Comparison of ENCODE assay signal across 9 cellular contexts in the genomic region with DNA sequence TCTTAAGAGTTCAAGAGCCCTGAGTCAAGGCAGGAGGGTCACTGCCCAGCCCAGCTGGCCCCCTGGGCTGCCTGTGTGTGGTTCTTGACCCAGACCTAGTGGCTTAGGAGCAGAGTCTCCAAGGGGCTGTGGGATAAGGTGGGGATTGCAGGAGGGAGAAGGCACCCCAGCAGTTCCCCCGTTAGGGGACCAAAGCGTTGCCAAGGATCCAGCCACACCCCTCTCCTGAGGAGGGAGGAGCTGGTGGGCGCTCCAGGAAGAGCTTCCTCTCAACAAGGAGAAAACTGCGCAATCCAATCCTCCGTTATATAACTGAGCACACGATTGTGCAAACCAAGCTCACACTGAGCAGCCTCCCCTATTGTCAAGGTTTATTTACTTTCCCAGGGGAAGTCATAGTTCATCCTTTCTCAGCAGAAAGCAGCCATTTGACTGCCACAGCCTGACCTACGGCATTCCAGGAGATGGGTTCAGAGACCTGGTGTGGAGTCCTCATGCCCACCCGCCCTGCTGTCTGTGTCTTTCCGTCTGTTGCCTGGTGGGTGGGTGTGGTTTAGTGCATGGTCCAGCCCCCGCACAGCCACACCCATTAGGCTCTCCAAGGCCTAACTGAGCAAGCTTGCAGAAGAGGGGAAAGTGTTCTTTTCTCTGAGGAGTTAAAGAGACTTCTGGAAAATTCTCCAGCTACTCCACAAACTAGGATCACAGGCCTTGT. TPM values are rescaled to one million over a fixed set of nuclear protein-coding genes. Genes with fewer than 3 reads are reported as not detected.
DNase-seq lines count a peak whose midpoint lies in the region; ATAC-seq, FAIRE-seq and TF ChIP-seq lines count a peak whose summit lies in the region.
"Had no signal": no experiment of that assay in that cellular context is flagged by ENCODE, and none has a peak within 500 bp of the region (broad histone marks: within the 10 kb centered on the region; RNA-seq: fewer than 3 reads in every experiment).

No MANE protein-coding gene starts in this region.

- whole genome bisulfite sequencing in GM12878 (ENCODE audit: insufficient coverage, insufficient replicate concordance, low lambda C conversion rate, missing lambda C conversion rate): 64% methylated on average over 10 of the region's 10 CpGs
- WGBS in HepG2 (ENCODE audit: low lambda C conversion rate): 0% methylated on average over 4 of the region's 10 CpGs
- 12 to 42% methylated on average over 7 to 10 of the region's 10 CpGs for WGBS in upper lobe of left lung, 2 donors

- no TSS peak for BruUV-seq in GM12878 (replicated peaks; lab: Mats Ljungman, UMichigan)
- BruUV-seq in HepG2 (replicated peaks; lab: Mats Ljungman, UMichigan): no TSS peak

- H3K36me3 ChIP-seq in GM12878 (ENCODE audit: control insufficient read depth in 2 of 2, insufficient read depth in 2 of 2, low read length in 1 of 2) (no peaks in the 10 kb centered on the region), HepG2 (replicated peaks in 1 of 2; ENCODE audit: control insufficient read depth in 1 of 2, insufficient read depth in 2 of 2, low read length in 2 of 2) (peaks cover 0 to 1% of the 10 kb centered on the region in 2 experiments; a peak in 1 of 5 replicates), upper lobe of left lung (no peaks in the 10 kb centered on the region)

- no peak for TF ChIP-seq RAD21 in GM12878 (IDR thresholded peaks at IDR 0.05; ENCODE audit: insufficient read depth, low read depth, low read length)
- TF ChIP-seq RAD21 in HepG2 (CRISPR knock-in tag; IDR thresholded peaks at IDR 0.05): peak; percentile 37; the same call in 1 of the 2 replicates

- no peak overlapping the region for H3K4me3 Mint-ChIP-seq in natural killer cell

- no peaks in the 10 kb centered on the region for H3K36me3 Mint-ChIP-seq in natural killer cell

- no peaks in the 10 kb centered on the region for H4K20me1 ChIP-seq in GM12878 (ENCODE audit: control insufficient read depth, insufficient read depth)
- H4K20me1 ChIP-seq in HepG2 (ENCODE audit: insufficient read depth, low read length): no peaks in the 10 kb centered on the region

- H3K4me2 ChIP-seq in GM12878 (ENCODE audit: control insufficient read depth, insufficient read depth) (no peak overlapping the region), HepG2 (ENCODE audit: low read depth, low read length) (peak overlapping the region; percentile 93)

- H2AFZ ChIP-seq in GM12878 (ENCODE audit: control insufficient read depth, low read depth, low read length) (no peak overlapping the region), HepG2 (ENCODE audit: low read length) (no peak overlapping the region)

- RAD21 ChIA-PET in GM12878 (lab: Charles Lee; ENCODE audit: unreplicated experiment): interaction anchor here (1.6 kb wide), 1 partner anchor 68 kb away, joined by 7 read pairs; a partner anchor contains a TSS

- SMC1A ChIA-PET in GM12878 (lab: Charles Lee; ENCODE audit: uncharacterized antibody, unreplicated experiment): interaction anchor here (1.2 kb wide), 1 partner anchor 25 kb away, joined by 4 read pairs; no protein-coding TSS in a partner anchor

- intact Hi-C loops in GM12878 (cut with micrococcal nuclease; ENCODE audit: unreplicated experiment) (no loop called here), HepG2 (cut with micrococcal nuclease; ENCODE audit: unreplicated experiment) (loop anchor here (1.0 to 2.0 kb wide), 3 partner anchors 31 to 69 kb away; a partner anchor contains a TSS), natural killer cell (cut with micrococcal nuclease) (no loop called here)

- no peak overlapping the region for H3K27ac ChIP-seq in GM12878 (ENCODE audit: control insufficient read depth, insufficient read depth)
- H3K27ac ChIP-seq in HepG2 (ENCODE audit: extremely low read length, insufficient read depth, low read length): peak overlapping the region; percentile 72
- H3K27ac ChIP-seq in upper lobe of left lung: peak overlapping the region; percentile 57 to 89 (median 84)

- in situ Hi-C loops in GM12878 (cut with MboI): no loop called here
- in situ Hi-C loops in HepG2 (cut with HindIII; ENCODE audit: extremely low pct_ligation_motif_present, low pct_unique_long_range_greater_than_20kb): no loop called here

- ATAC-seq in GM12878: peak; percentile 26; the same call in 1 of the 3 replicates
- peak; percentile 84 for ATAC-seq in HepG2
- peak; percentile 74 to 79 for ATAC-seq in upper lobe of left lung (ENCODE audit: low FRiP score in 2 of 2)
- no peak for ATAC-seq in GM21526 (IDR thresholded peaks at IDR 0.05; ENCODE audit: low FRiP score, unreplicated experiment)
- no peak for ATAC-seq in natural killer cell

- no peaks in the 10 kb centered on the region for H3K27me3 ChIP-seq in GM12878 (replicated peaks in 1 of 2; ENCODE audit: control insufficient read depth in 2 of 2, insufficient read depth in 2 of 2, low read length in 1 of 2)
- H3K27me3 ChIP-seq in HepG2 (ENCODE audit: control insufficient read depth in 1 of 2, insufficient read depth in 2 of 2, low read length in 2 of 2): no peaks in the 10 kb centered on the region
- H3K27me3 ChIP-seq in upper lobe of left lung: no peaks in the 10 kb centered on the region

- H3K9me3 Mint-ChIP-seq in natural killer cell: no peaks in the 10 kb centered on the region

- H3K4me1 ChIP-seq in GM12878 (ENCODE audit: control insufficient read depth, insufficient read depth, low read length) (no peaks in the 10 kb centered on the region), HepG2 (ENCODE audit: insufficient read depth, low read length) (peaks cover 82% of the 10 kb centered on the region), upper lobe of left lung (peaks cover 73 to 87% (median 76%) of the 10 kb centered on the region in 4 donors)

- peaks cover 6 to 9% of the 10 kb centered on the region in 2 donors for H3K27me3 Mint-ChIP-seq in natural killer cell (ENCODE audit: low read depth in 2 of 2)

- no peaks in the 10 kb centered on the region for H3K9me3 ChIP-seq in GM12878 (replicated peaks; ENCODE audit: control insufficient read depth, insufficient read depth, low read length)
- no peaks in the 10 kb centered on the region for H3K9me3 ChIP-seq in HepG2 (ENCODE audit: low read length)
- no peaks in the 10 kb centered on the region for H3K9me3 ChIP-seq in upper lobe of left lung

- TF ChIP-seq POLR2A in GM12878 (IDR thresholded peaks at IDR 0.05; ENCODE audit: low read depth, low read length) (no peak), HepG2 (IDR thresholded peaks at IDR 0.05; ENCODE audit: insufficient read depth in 1 of 2, low read depth in 2 of 2, low read length in 2 of 2) (peak; percentile 10 to 43; a peak in 1 of 4 replicates), upper lobe of left lung (IDR thresholded peaks at IDR 0.05) (peak in 2 of 4 donors; percentile 14 to 38)

- TF ChIP-seq EP300 in GM12878 (IDR thresholded peaks at IDR 0.05; ENCODE audit: borderline replicate concordance in 1 of 2, control insufficient read depth in 1 of 2, low read depth in 2 of 2, low read length in 2 of 2) (no peak), HepG2 (IDR thresholded peaks at IDR 0.05; ENCODE audit: low read depth in 2 of 2, low read length in 2 of 2) (peak; percentile 95 to 96), HepG2 (CRISPR knock-in tag; IDR thresholded peaks at IDR 0.05; ENCODE audit: borderline replicate concordance) (peak; percentile 95), upper lobe of left lung (IDR thresholded peaks at IDR 0.05) (peak in 1 of 4 donors; percentile 80)

- H3K4me1 Mint-ChIP-seq in natural killer cell: peaks cover 13 to 23% of the 10 kb centered on the region in 2 donors

- H3K9ac ChIP-seq in GM12878 (ENCODE audit: control insufficient read depth, insufficient read depth, low read length) (no peak overlapping the region), HepG2 (ENCODE audit: insufficient read depth, low read depth, low read length) (peak overlapping the region; percentile 38)

- no peaks in the 10 kb centered on the region for H3K79me2 ChIP-seq in GM12878 (ENCODE audit: control insufficient read depth, insufficient read depth, low read length)
- H3K79me2 ChIP-seq in HepG2 (ENCODE audit: insufficient read depth, low read length): peaks cover 47% of the 10 kb centered on the region

- POLR2A ChIA-PET in GM12878 (lab: Charles Lee) (no interaction called here), HepG2 (lab: Yijun Ruan, JAX) (interaction anchor here (0.6 to 6.3 kb wide), 15 partner anchors 9 to 249 kb away, joined by 3 to 87 read pairs (median 4); a partner anchor contains a TSS)

- CTCF ChIA-PET in GM12878 (lab: Yijun Ruan, JAX): no interaction called here
- CTCF ChIA-PET in HepG2 (lab: Yijun Ruan, JAX; ENCODE audit: low intra/inter-chr PET ratio, low total read pairs): no interaction called here

- DNase-seq in AG08395 (ENCODE audit: low spot score): peak; percentile 67
- peak; percentile 12 to 79 (median 46) for DNase-seq in NCI-H1417 (lab: John Stamatoyannopoulos, UW)
- no peak for DNase-seq in GM12878 (ENCODE audit: low read depth, low spot score)
- peak; percentile 100 for DNase-seq in HepG2 (ENCODE audit: low spot score)
- DNase-seq in upper lobe of left lung: peak in 1 of 2 donors; percentile 83
- DNase-seq in activated T-cell treated with anti-CD3 and anti-CD28 coated beads for 4 hours: no peak
- no peak for DNase-seq in natural killer cell

- TF ChIP-seq CTCF in GM12878 (IDR thresholded peaks at IDR 0.05 in 2 of 3, conservative IDR thresholded peaks at IDR 0.05 in 1 of 3; ENCODE audit: control insufficient read depth in 2 of 3, extremely low read depth in 1 of 3, insufficient read depth in 1 of 3, low read depth in 3 of 3, low read length in 3 of 3) (no peak), HepG2 (CRISPR knock-in tag; IDR thresholded peaks at IDR 0.05) (peak; percentile 42), upper lobe of left lung (IDR thresholded peaks at IDR 0.05) (no peak), natural killer cell (IDR thresholded peaks at IDR 0.05) (no peak)

- H3K4me3 ChIP-seq in GM12878 (no peak overlapping the region), HepG2 (replicated peaks in 1 of 3; ENCODE audit: insufficient read depth in 1 of 3, low read depth in 2 of 3, low read length in 3 of 3) (peak overlapping the region in 2 of 3 experiments; percentile 11 to 49; a peak in 3 of 6 replicates), upper lobe of left lung (no peak overlapping the region)

- FAIRE-seq in GM12878 (lab: Jason Lieb, UNC): no peak
- FAIRE-seq in HepG2 (lab: Jason Lieb, UNC): peak; percentile 100
- FAIRE-seq: G401.6 had no signal

- H3K27ac Mint-ChIP-seq in natural killer cell: no peak overlapping the region

RNA-seq across cellular contexts. Expression of a gene that starts 3.5 kb away (rescaled TPM):
- 1.2 and 3.3 TPM in 2 replicates for total RNA-seq in GM12878 (2013; cell fraction: nucleolus; rRNA removed)
- total RNA-seq in GM12878 (2014; rRNA removed) (0.73 and 1.0 TPM in 2 replicates), GM12878 (2014; rRNA removed; fragmentation: Illumina TruSeq; extraction: Trizol) (1.0 TPM in 2 replicates), GM12878 (2021) (2.6 and 2.9 TPM in 2 replicates), HepG2 (2016; rRNA removed; fragmentation: Illumina TruSeq; extraction: Trizol) (28.8 and 36.5 TPM in 2 replicates), upper lobe of left lung (100 to 1,000 TPM in 5 of 6 donors, 10 to 100 TPM in 1; 82.8 to 205 (median 141) TPM), natural killer cell (1 to 10 TPM; 1.1 to 2.3 (median 1.5) TPM)
- 1.4 TPM for polyA plus RNA-seq in GM12878 (2011; ENCODE audit: low read depth)
- polyA plus RNA-seq in GM12878 (2011; rRNA removed) (0.29 and 0.69 TPM in 2 replicates), GM12878 (2014; fragmentation: Illumina TruSeq; extraction: Trizol) (1.4 and 1.6 TPM in 2 replicates), GM12878 (2014; fragmentation: Nextera tagmentation; extraction: Ambion mirVana) (not detected), GM12878 (2014; rRNA removed) (0.33 and 1.6 TPM in 2 replicates), GM12878 (2016; fragmentation: Nextera tagmentation; extraction: Ambion mirVana) (under 1 TPM; 0.64 to 0.83 TPM), HepG2 (2011; rRNA removed) (27.7 and 38.3 TPM in 2 replicates)
- 0.22 and 0.78 TPM in 2 replicates for polyA plus RNA-seq in GM12878 (2011; cell fraction: cytosol; rRNA removed)
- 1.1 and 1.2 TPM in 2 replicates for polyA plus RNA-seq in GM12878 (2011; cell fraction: nucleus; rRNA removed)
- 1.5 and 2.8 TPM in 2 replicates for polyA plus RNA-seq in GM12878 (2012)
- polyA minus RNA-seq in GM12878 (2011; rRNA and poly(A)+ RNA removed): 0.62 TPM in 1 of 2 replicates, not detected in the other
- polyA minus RNA-seq in GM12878 (2011; cell fraction: cytosol; rRNA and poly(A)+ RNA removed): not detected in 2 replicates
- polyA minus RNA-seq in GM12878 (2011; cell fraction: nucleus; rRNA and poly(A)+ RNA removed): 0.86 and 0.97 TPM in 2 replicates
- total RNA-seq in HepG2 (2016; cell fraction: cytosol; rRNA removed; fragmentation: Illumina TruSeq; extraction: Trizol; ENCODE audit: low read depth): 20.0 and 23.1 TPM in 2 replicates
- total RNA-seq in HepG2 (2016; cell fraction: insoluble cytoplasmic fraction; rRNA removed; fragmentation: Illumina TruSeq; extraction: Trizol): 20.9 and 35.8 TPM in 2 replicates
- total RNA-seq in HepG2 (2016; cell fraction: membrane; rRNA removed; fragmentation: Illumina TruSeq; extraction: Trizol): 36.4 and 40.0 TPM in 2 replicates
- 48.7 and 54.7 TPM in 2 replicates for total RNA-seq in HepG2 (2016; cell fraction: nucleus; rRNA removed; fragmentation: Illumina TruSeq; extraction: Trizol)
- 18.6 and 23.4 TPM in 2 replicates for polyA plus RNA-seq in HepG2 (2011; cell fraction: cytosol; rRNA removed)
- 29.6 and 32.2 TPM in 2 replicates for polyA plus RNA-seq in HepG2 (2011; cell fraction: nucleus; rRNA removed)
- 80.6 and 134 TPM in 2 replicates for polyA plus RNA-seq in HepG2 (2012)
- polyA plus RNA-seq in HepG2 (2016; cell fraction: cytosol; fragmentation: Illumina TruSeq; extraction: Trizol; ENCODE audit: low read depth): 67.8 and 68.1 TPM in 2 replicates
- 43.8 and 55.8 TPM in 2 replicates for polyA plus RNA-seq in HepG2 (2016; cell fraction: insoluble cytoplasmic fraction; fragmentation: Illumina TruSeq; extraction: Trizol; ENCODE audit: low read depth)
- polyA plus RNA-seq in HepG2 (2016; cell fraction: membrane; fragmentation: Illumina TruSeq; extraction: Trizol; ENCODE audit: low read depth): 77.2 and 87.4 TPM in 2 replicates
- 134 and 141 TPM in 2 replicates for polyA plus RNA-seq in HepG2 (2016; cell fraction: nucleus; fragmentation: Illumina TruSeq; extraction: Trizol; ENCODE audit: insufficient read depth, low read depth)
- 20.7 and 23.4 TPM in 2 replicates for polyA minus RNA-seq in HepG2 (2011; rRNA and poly(A)+ RNA removed; ENCODE audit: low replicate concordance)
- 21.0 and 23.9 TPM in 2 replicates for polyA minus RNA-seq in HepG2 (2011; cell fraction: cytosol; rRNA and poly(A)+ RNA removed)
- 15.3 and 18.4 TPM in 2 replicates for polyA minus RNA-seq in HepG2 (2011; cell fraction: nucleus; rRNA and poly(A)+ RNA removed)

RNA-seq across cellular contexts. Expression of a gene that starts 35.8 kb away (rescaled TPM):
- 92.8 and 142 TPM in 2 replicates for total RNA-seq in GM12878 (2013; cell fraction: nucleolus; rRNA removed)
- total RNA-seq in GM12878 (2014; rRNA removed) (250 and 316 TPM in 2 replicates), GM12878 (2014; rRNA removed; fragmentation: Illumina TruSeq; extraction: Trizol) (367 and 372 TPM in 2 replicates), GM12878 (2021) (248 and 256 TPM in 2 replicates), HepG2 (2016; rRNA removed; fragmentation: Illumina TruSeq; extraction: Trizol) (251 and 524 TPM in 2 replicates), upper lobe of left lung (100 to 1,000 TPM in 4 of 6 donors, 10 to 100 TPM in 2; 34.5 to 157 (median 125) TPM), natural killer cell (100 to 1,000 TPM in 1 of 3 donors, 10 to 100 TPM in 2; 83.1 to 116 (median 93.0) TPM)
- 137 TPM for polyA plus RNA-seq in GM12878 (2011; ENCODE audit: low read depth)
- polyA plus RNA-seq in GM12878 (2011; rRNA removed) (639 and 968 TPM in 2 replicates), GM12878 (2014; fragmentation: Illumina TruSeq; extraction: Trizol) (389 and 483 TPM in 2 replicates), GM12878 (2014; fragmentation: Nextera tagmentation; extraction: Ambion mirVana) (1,000 to 10,000 TPM in 1 of 2 experiments, 100 to 1,000 TPM in 1; 912 to 1,200 TPM), GM12878 (2014; rRNA removed) (221 and 283 TPM in 2 replicates), GM12878 (2016; fragmentation: Nextera tagmentation; extraction: Ambion mirVana) (100 to 1,000 TPM; 643 to 700 TPM), HepG2 (2011; rRNA removed) (217 and 307 TPM in 2 replicates)
- 187 and 288 TPM in 2 replicates for polyA plus RNA-seq in GM12878 (2011; cell fraction: cytosol; rRNA removed)
- 151 and 163 TPM in 2 replicates for polyA plus RNA-seq in GM12878 (2011; cell fraction: nucleus; rRNA removed)
- 184 and 213 TPM in 2 replicates for polyA plus RNA-seq in GM12878 (2012)
- 97.0 and 162 TPM in 2 replicates for polyA minus RNA-seq in GM12878 (2011; rRNA and poly(A)+ RNA removed)
- 58.9 and 81.8 TPM in 2 replicates for polyA minus RNA-seq in GM12878 (2011; cell fraction: cytosol; rRNA and poly(A)+ RNA removed)
- polyA minus RNA-seq in GM12878 (2011; cell fraction: nucleus; rRNA and poly(A)+ RNA removed): 20.8 and 23.2 TPM in 2 replicates
- 34.2 and 43.4 TPM in 2 replicates for total RNA-seq in HepG2 (2016; cell fraction: cytosol; rRNA removed; fragmentation: Illumina TruSeq; extraction: Trizol; ENCODE audit: low read depth)
- total RNA-seq in HepG2 (2016; cell fraction: insoluble cytoplasmic fraction; rRNA removed; fragmentation: Illumina TruSeq; extraction: Trizol): 284 and 524 TPM in 2 replicates
- total RNA-seq in HepG2 (2016; cell fraction: membrane; rRNA removed; fragmentation: Illumina TruSeq; extraction: Trizol): 119 and 121 TPM in 2 replicates
- total RNA-seq in HepG2 (2016; cell fraction: nucleus; rRNA removed; fragmentation: Illumina TruSeq; extraction: Trizol): 114 and 119 TPM in 2 replicates
- 155 and 238 TPM in 2 replicates for polyA plus RNA-seq in HepG2 (2011; cell fraction: cytosol; rRNA removed)
- 51.6 and 71.1 TPM in 2 replicates for polyA plus RNA-seq in HepG2 (2011; cell fraction: nucleus; rRNA removed)
- 199 and 240 TPM in 2 replicates for polyA plus RNA-seq in HepG2 (2012)
- 47.7 and 66.3 TPM in 2 replicates for polyA plus RNA-seq in HepG2 (2016; cell fraction: cytosol; fragmentation: Illumina TruSeq; extraction: Trizol; ENCODE audit: low read depth)
- polyA plus RNA-seq in HepG2 (2016; cell fraction: insoluble cytoplasmic fraction; fragmentation: Illumina TruSeq; extraction: Trizol; ENCODE audit: low read depth): 592 and 651 TPM in 2 replicates
- 142 and 155 TPM in 2 replicates for polyA plus RNA-seq in HepG2 (2016; cell fraction: membrane; fragmentation: Illumina TruSeq; extraction: Trizol; ENCODE audit: low read depth)
- 229 and 237 TPM in 2 replicates for polyA plus RNA-seq in HepG2 (2016; cell fraction: nucleus; fragmentation: Illumina TruSeq; extraction: Trizol; ENCODE audit: insufficient read depth, low read depth)
- polyA minus RNA-seq in HepG2 (2011; rRNA and poly(A)+ RNA removed; ENCODE audit: low replicate concordance): 170 and 215 TPM in 2 replicates
- 83.5 and 103 TPM in 2 replicates for polyA minus RNA-seq in HepG2 (2011; cell fraction: cytosol; rRNA and poly(A)+ RNA removed)
- 38.2 and 45.3 TPM in 2 replicates for polyA minus RNA-seq in HepG2 (2011; cell fraction: nucleus; rRNA and poly(A)+ RNA removed)

Comparison
In these comparisons a context has a peak if more than half of its experiments do, and no peak if none do; other contexts are left out.
1. DNase-seq: peak in AG08395 (single experiment), NCI-H1417 (3 of 3) and HepG2 (single experiment); none in GM12878 (single experiment), activated T-cell treated with anti-CD3 and anti-CD28 coated beads for 4 hours (single experiment) and natural killer cell (single experiment).
2. ATAC-seq: peak in GM12878 (single experiment), HepG2 (single experiment) and upper lobe of left lung (2 of 2); none in GM21526 (single experiment) and natural killer cell (0 of 3).
3. H3K4me3 ChIP-seq: peak in HepG2 (2 of 3); none in GM12878 (single experiment) and upper lobe of left lung (0 of 4).
4. RNA of a gene that starts 3.5 kb away (total RNA-seq): 82.8 to 205 TPM in upper lobe of left lung and 20.0 to 54.7 TPM in HepG2; 1.1 to 2.3 TPM in natural killer cell and 0.73 to 3.3 TPM in GM12878; every median in the first group is over 4 times any median in the second.